In the genomic region with DNA sequence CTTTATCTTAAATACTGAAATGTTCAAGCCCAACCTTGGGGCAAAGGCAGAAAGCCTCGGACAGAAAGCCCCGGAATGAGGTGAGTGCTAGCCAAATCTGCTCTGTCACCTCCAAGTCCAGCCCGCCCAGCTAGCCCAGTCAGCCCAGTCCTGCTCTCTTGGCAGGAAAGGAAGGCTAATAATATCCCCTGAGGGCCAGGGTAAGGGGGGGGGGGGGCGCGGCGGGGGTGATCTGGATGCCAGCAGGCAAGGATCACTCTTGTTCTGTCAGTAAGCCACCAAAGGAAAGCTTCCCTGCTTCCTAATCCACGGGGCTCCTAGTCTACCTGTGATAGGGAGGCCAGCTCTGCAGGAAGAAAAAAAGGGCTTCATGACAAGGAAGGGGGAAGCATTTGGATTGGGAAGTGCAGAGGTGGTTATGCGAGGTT, we compare ENCODE assay signal across 1 cellular context.
TF ChIP-seq lines count a peak whose summit lies in the region.

No MANE protein-coding gene starts in this region.

TF ChIP-seq in GM23338, 12 proteins besides CTCF, POLR2A, EP300 and RAD21 (continued from another document):
- TF ChIP-seq, protein P1, sequence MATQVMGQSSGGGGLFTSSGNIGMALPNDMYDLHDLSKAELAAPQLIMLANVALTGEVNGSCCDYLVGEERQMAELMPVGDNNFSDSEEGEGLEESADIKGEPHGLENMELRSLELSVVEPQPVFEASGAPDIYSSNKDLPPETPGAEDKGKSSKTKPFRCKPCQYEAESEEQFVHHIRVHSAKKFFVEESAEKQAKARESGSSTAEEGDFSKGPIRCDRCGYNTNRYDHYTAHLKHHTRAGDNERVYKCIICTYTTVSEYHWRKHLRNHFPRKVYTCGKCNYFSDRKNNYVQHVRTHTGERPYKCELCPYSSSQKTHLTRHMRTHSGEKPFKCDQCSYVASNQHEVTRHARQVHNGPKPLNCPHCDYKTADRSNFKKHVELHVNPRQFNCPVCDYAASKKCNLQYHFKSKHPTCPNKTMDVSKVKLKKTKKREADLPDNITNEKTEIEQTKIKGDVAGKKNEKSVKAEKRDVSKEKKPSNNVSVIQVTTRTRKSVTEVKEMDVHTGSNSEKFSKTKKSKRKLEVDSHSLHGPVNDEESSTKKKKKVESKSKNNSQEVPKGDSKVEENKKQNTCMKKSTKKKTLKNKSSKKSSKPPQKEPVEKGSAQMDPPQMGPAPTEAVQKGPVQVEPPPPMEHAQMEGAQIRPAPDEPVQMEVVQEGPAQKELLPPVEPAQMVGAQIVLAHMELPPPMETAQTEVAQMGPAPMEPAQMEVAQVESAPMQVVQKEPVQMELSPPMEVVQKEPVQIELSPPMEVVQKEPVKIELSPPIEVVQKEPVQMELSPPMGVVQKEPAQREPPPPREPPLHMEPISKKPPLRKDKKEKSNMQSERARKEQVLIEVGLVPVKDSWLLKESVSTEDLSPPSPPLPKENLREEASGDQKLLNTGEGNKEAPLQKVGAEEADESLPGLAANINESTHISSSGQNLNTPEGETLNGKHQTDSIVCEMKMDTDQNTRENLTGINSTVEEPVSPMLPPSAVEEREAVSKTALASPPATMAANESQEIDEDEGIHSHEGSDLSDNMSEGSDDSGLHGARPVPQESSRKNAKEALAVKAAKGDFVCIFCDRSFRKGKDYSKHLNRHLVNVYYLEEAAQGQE (IDR thresholded peaks at IDR 0.05; ENCODE audit: unreplicated experiment) = no peak
- TF ChIP-seq ZNF331 (CRISPR knock-in tag; IDR thresholded peaks at IDR 0.05; ENCODE audit: low read depth) = no peak
- no peak for TF ChIP-seq POLR2AphosphoS5 (IDR thresholded peaks at IDR 0.05; ENCODE audit: low read depth)
- TF ChIP-seq STAT1 (IDR thresholded peaks at IDR 0.05; ENCODE audit: unreplicated experiment) = no peak
- TF ChIP-seq NANOG (IDR thresholded peaks at IDR 0.05; ENCODE audit: borderline replicate concordance) = no peak
- no peak for TF ChIP-seq EZH2 (IDR thresholded peaks at IDR 0.05; ENCODE audit: low read depth, unreplicated experiment)
- TF ChIP-seq, protein P2, sequence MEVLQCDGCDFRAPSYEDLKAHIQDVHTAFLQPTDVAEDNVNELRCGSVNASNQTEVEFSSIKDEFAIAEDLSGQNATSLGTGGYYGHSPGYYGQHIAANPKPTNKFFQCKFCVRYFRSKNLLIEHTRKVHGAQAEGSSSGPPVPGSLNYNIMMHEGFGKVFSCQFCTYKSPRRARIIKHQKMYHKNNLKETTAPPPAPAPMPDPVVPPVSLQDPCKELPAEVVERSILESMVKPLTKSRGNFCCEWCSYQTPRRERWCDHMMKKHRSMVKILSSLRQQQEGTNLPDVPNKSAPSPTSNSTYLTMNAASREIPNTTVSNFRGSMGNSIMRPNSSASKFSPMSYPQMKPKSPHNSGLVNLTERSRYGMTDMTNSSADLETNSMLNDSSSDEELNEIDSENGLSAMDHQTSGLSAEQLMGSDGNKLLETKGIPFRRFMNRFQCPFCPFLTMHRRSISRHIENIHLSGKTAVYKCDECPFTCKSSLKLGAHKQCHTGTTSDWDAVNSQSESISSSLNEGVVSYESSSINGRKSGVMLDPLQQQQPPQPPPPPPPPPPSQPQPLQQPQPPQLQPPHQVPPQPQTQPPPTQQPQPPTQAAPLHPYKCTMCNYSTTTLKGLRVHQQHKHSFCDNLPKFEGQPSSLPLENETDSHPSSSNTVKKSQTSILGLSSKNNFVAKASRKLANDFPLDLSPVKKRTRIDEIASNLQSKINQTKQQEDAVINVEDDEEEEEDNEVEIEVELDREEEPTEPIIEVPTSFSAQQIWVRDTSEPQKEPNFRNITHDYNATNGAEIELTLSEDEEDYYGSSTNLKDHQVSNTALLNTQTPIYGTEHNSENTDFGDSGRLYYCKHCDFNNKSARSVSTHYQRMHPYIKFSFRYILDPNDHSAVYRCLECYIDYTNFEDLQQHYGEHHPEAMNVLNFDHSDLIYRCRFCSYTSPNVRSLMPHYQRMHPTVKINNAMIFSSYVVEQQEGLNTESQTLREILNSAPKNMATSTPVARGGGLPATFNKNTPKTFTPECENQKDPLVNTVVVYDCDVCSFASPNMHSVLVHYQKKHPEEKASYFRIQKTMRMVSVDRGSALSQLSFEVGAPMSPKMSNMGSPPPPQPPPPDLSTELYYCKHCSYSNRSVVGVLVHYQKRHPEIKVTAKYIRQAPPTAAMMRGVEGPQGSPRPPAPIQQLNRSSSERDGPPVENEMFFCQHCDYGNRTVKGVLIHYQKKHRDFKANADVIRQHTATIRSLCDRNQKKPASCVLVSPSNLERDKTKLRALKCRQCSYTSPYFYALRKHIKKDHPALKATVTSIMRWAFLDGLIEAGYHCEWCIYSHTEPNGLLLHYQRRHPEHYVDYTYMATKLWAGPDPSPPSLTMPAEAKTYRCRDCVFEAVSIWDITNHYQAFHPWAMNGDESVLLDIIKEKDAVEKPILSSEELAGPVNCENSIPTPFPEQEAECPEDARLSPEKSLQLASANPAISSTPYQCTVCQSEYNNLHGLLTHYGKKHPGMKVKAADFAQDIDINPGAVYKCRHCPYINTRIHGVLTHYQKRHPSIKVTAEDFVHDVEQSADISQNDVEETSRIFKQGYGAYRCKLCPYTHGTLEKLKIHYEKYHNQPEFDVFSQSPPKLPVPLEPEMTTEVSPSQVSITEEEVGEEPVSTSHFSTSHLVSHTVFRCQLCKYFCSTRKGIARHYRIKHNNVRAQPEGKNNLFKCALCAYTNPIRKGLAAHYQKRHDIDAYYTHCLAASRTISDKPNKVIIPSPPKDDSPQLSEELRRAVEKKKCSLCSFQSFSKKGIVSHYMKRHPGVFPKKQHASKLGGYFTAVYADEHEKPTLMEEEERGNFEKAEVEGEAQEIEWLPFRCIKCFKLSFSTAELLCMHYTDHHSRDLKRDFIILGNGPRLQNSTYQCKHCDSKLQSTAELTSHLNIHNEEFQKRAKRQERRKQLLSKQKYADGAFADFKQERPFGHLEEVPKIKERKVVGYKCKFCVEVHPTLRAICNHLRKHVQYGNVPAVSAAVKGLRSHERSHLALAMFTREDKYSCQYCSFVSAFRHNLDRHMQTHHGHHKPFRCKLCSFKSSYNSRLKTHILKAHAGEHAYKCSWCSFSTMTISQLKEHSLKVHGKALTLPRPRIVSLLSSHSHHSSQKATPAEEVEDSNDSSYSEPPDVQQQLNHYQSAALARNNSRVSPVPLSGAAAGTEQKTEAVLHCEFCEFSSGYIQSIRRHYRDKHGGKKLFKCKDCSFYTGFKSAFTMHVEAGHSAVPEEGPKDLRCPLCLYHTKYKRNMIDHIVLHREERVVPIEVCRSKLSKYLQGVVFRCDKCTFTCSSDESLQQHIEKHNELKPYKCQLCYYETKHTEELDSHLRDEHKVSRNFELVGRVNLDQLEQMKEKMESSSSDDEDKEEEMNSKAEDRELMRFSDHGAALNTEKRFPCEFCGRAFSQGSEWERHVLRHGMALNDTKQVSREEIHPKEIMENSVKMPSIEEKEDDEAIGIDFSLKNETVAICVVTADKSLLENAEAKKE (CRISPR knock-in tag; IDR thresholded peaks at IDR 0.05) = no peak
